1 cellular context compared by ENCODE assay signal in genomic region chr5:33657804-33658435, GRCh38.
TF ChIP-seq lines count a peak whose summit lies in the region.

No MANE protein-coding gene starts in this region.

TF ChIP-seq in K562, 482 proteins besides CTCF, POLR2A, EP300 and RAD21 (continued from another document):
- TF ChIP-seq, protein P1, sequence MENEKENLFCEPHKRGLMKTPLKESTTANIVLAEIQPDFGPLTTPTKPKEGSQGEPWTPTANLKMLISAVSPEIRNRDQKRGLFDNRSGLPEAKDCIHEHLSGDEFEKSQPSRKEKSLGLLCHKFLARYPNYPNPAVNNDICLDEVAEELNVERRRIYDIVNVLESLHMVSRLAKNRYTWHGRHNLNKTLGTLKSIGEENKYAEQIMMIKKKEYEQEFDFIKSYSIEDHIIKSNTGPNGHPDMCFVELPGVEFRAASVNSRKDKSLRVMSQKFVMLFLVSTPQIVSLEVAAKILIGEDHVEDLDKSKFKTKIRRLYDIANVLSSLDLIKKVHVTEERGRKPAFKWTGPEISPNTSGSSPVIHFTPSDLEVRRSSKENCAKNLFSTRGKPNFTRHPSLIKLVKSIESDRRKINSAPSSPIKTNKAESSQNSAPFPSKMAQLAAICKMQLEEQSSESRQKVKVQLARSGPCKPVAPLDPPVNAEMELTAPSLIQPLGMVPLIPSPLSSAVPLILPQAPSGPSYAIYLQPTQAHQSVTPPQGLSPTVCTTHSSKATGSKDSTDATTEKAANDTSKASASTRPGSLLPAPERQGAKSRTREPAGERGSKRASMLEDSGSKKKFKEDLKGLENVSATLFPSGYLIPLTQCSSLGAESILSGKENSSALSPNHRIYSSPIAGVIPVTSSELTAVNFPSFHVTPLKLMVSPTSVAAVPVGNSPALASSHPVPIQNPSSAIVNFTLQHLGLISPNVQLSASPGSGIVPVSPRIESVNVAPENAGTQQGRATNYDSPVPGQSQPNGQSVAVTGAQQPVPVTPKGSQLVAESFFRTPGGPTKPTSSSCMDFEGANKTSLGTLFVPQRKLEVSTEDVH (IDR thresholded peaks at IDR 0.05; ENCODE audit: low read depth, partially characterized antibody), result no peak
- TF ChIP-seq ZSCAN29 (IDR thresholded peaks at IDR 0.05) (no peak), CHD1 (IDR thresholded peaks at IDR 0.05; ENCODE audit: low read length) (no peak), DMBX1 (CRISPR knock-in tag; IDR thresholded peaks at IDR 0.05; ENCODE audit: borderline replicate concordance) (no peak), PHB (CRISPR knock-in tag; IDR thresholded peaks at IDR 0.05) (no peak), ZNF133 (CRISPR knock-in tag; IDR thresholded peaks at IDR 0.05) (no peak), ZNF79 (CRISPR knock-in tag; IDR thresholded peaks at IDR 0.05; ENCODE audit: low read depth) (no peak)
TF ChIP-seq in K562: peak in this region for 0.
